In the genomic region with DNA sequence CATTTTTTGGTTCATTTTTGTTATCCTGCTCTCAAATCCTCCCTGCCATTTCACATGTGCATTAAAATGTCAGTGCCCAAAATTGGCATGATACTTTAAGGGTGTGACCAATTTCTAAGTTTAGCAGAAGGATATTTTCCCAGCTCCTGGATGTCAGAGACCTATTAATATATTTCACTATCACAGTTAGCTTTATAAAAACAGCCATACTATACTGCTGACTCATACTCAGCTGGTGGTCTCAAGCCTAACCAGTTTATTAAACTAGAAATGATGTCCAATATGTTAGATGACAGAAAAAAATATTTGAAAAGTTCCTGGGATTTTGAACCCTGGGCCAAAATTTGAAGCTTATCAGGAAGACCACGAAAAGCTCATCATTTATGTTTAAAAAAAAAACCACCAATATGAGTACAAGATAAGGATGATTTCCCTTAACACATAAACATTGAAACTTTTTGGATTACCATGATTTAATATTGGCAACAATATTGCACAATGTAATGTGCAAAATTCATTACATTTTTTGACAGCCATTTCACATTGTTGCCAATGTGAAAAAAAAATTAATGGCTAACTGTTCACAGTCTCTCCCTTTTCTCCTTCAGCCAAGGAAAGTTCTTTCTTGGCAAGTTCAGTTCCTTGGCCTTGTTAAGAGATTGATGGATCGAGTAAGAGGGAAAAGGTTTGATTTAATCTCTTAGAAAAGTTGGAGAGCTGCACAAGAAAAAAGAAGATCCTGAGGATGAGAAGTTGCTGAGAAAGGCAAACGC, we compare ENCODE assay signal across 1 cellular context.
TF ChIP-seq lines count a peak whose summit lies in the region.

No MANE protein-coding gene starts in this region.

TF ChIP-seq in IMR-90, 13 proteins besides CTCF, POLR2A, EP300 and RAD21 (continued from another document):
- peak; percentile 55 for TF ChIP-seq NFE2L2 (IDR thresholded peaks at IDR 0.05; ENCODE audit: low read depth, low read length)
